ENCODE assay signal across 2 cellular contexts in genomic region chr6:16129623-16130243, GRCh38.
TF ChIP-seq lines count a peak whose summit lies in the region.

No MANE protein-coding gene starts in this region.

TF ChIP-seq in HEK293, 187 proteins besides CTCF, POLR2A, EP300 and RAD21:
- peak; percentile 85 for TF ChIP-seq ZIC2 (tag by site-specific recombination; IDR thresholded peaks at IDR 0.05)
- TF ChIP-seq ZNF624 (tag by site-specific recombination; IDR thresholded peaks at IDR 0.05), result no peak
- no peak for TF ChIP-seq ZNF112 (tag by site-specific recombination; IDR thresholded peaks at IDR 0.05)
- TF ChIP-seq, protein P1, sequence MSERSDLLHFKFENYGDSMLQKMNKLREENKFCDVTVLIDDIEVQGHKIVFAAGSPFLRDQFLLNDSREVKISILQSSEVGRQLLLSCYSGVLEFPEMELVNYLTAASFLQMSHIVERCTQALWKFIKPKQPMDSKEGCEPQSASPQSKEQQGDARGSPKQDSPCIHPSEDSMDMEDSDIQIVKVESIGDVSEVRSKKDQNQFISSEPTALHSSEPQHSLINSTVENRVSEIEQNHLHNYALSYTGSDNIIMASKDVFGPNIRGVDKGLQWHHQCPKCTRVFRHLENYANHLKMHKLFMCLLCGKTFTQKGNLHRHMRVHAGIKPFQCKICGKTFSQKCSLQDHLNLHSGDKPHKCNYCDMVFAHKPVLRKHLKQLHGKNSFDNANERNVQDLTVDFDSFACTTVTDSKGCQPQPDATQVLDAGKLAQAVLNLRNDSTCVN (tag by site-specific recombination; optimal IDR thresholded peaks at IDR 0.05), result peak; percentile 41
- TF ChIP-seq ZNF600 (tag by site-specific recombination; IDR thresholded peaks at IDR 0.05), result peak; percentile 49; the same call in 1 of the 2 replicates
- TF ChIP-seq, protein P2, sequence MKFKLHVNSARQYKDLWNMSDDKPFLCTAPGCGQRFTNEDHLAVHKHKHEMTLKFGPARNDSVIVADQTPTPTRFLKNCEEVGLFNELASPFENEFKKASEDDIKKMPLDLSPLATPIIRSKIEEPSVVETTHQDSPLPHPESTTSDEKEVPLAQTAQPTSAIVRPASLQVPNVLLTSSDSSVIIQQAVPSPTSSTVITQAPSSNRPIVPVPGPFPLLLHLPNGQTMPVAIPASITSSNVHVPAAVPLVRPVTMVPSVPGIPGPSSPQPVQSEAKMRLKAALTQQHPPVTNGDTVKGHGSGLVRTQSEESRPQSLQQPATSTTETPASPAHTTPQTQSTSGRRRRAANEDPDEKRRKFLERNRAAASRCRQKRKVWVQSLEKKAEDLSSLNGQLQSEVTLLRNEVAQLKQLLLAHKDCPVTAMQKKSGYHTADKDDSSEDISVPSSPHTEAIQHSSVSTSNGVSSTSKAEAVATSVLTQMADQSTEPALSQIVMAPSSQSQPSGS (tag by site-specific recombination; IDR thresholded peaks at IDR 0.05; ENCODE audit: low read depth), result no peak
- 0 out of 2 replicates have a peak, but pooled peaks have one; percentile 27 for TF ChIP-seq SCRT1 (tag by site-specific recombination; IDR thresholded peaks at IDR 0.05; ENCODE audit: borderline replicate concordance)
- TF ChIP-seq SCRT2 (tag by site-specific recombination; IDR thresholded peaks at IDR 0.05), result peak; percentile 87
- peak; percentile 89 for TF ChIP-seq HIC1 (tag by site-specific recombination; IDR thresholded peaks at IDR 0.05)
- TF ChIP-seq GLIS2 (tag by site-specific recombination; IDR thresholded peaks at IDR 0.05), result peak; percentile 75

TF ChIP-seq in GM12878, 131 proteins besides CTCF, POLR2A, EP300 and RAD21 (continued from another document):
- no peak for TF ChIP-seq ATF7 (IDR thresholded peaks at IDR 0.05; ENCODE audit: low read depth)
- 0 out of 2 replicates have a peak, but pooled peaks have one; percentile 7 for TF ChIP-seq RUNX3 (IDR thresholded peaks at IDR 0.05; ENCODE audit: low read length)
- TF ChIP-seq YBX1 (IDR thresholded peaks at IDR 0.05), result no peak
- no peak for TF ChIP-seq CEBPB (IDR thresholded peaks at IDR 0.05; ENCODE audit: borderline replicate concordance in 1 of 2, low read depth in 2 of 2, low read length in 2 of 2)
- TF ChIP-seq, protein P3, sequence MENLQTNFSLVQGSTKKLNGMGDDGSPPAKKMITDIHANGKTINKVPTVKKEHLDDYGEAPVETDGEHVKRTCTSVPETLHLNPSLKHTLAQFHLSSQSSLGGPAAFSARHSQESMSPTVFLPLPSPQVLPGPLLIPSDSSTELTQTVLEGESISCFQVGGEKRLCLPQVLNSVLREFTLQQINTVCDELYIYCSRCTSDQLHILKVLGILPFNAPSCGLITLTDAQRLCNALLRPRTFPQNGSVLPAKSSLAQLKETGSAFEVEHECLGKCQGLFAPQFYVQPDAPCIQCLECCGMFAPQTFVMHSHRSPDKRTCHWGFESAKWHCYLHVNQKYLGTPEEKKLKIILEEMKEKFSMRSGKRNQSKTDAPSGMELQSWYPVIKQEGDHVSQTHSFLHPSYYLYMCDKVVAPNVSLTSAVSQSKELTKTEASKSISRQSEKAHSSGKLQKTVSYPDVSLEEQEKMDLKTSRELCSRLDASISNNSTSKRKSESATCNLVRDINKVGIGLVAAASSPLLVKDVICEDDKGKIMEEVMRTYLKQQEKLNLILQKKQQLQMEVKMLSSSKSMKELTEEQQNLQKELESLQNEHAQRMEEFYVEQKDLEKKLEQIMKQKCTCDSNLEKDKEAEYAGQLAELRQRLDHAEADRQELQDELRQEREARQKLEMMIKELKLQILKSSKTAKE (IDR thresholded peaks at IDR 0.05; ENCODE audit: low read depth, poor library complexity, severe bottlenecking), result no peak
- no peak for TF ChIP-seq WRNIP1 (IDR thresholded peaks at IDR 0.05; ENCODE audit: borderline replicate concordance, low read depth, low read length)
- no peak for TF ChIP-seq SREBF2 (IDR thresholded peaks at IDR 0.05; ENCODE audit: low read length)
- peak; percentile 64; the same call in 1 of the 2 replicates for TF ChIP-seq MLLT1 (IDR thresholded peaks at IDR 0.05)
- 0 out of 2 replicates have a peak, but pooled peaks have one; percentile 3 for TF ChIP-seq DPF2 (IDR thresholded peaks at IDR 0.05)
- TF ChIP-seq BRCA1 (IDR thresholded peaks at IDR 0.05; ENCODE audit: low read depth, low read length), result no peak
- no peak for TF ChIP-seq SMAD5 (IDR thresholded peaks at IDR 0.05; ENCODE audit: low read depth)
- TF ChIP-seq BMI1 (IDR thresholded peaks at IDR 0.05; ENCODE audit: borderline replicate concordance), result no peak
- no peak for TF ChIP-seq CBX5 (IDR thresholded peaks at IDR 0.05; ENCODE audit: low read depth)
- TF ChIP-seq CREB1 (IDR thresholded peaks at IDR 0.05; ENCODE audit: low read depth), result no peak
- no peak for TF ChIP-seq NR2C1 (IDR thresholded peaks at IDR 0.05)
- TF ChIP-seq HDGF (IDR thresholded peaks at IDR 0.05), result no peak
- TF ChIP-seq, protein P4, sequence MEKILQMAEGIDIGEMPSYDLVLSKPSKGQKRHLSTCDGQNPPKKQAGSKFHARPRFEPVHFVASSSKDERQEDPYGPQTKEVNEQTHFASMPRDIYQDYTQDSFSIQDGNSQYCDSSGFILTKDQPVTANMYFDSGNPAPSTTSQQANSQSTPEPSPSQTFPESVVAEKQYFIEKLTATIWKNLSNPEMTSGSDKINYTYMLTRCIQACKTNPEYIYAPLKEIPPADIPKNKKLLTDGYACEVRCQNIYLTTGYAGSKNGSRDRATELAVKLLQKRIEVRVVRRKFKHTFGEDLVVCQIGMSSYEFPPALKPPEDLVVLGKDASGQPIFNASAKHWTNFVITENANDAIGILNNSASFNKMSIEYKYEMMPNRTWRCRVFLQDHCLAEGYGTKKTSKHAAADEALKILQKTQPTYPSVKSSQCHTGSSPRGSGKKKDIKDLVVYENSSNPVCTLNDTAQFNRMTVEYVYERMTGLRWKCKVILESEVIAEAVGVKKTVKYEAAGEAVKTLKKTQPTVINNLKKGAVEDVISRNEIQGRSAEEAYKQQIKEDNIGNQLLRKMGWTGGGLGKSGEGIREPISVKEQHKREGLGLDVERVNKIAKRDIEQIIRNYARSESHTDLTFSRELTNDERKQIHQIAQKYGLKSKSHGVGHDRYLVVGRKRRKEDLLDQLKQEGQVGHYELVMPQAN (conservative IDR thresholded peaks at IDR 0.05), result no peak
- TF ChIP-seq MEF2A (IDR thresholded peaks at IDR 0.05; ENCODE audit: insufficient read depth, low read depth, low read length), result no peak
- TF ChIP-seq ZNF24 (IDR thresholded peaks at IDR 0.05), result no peak
- TF ChIP-seq, protein P5, sequence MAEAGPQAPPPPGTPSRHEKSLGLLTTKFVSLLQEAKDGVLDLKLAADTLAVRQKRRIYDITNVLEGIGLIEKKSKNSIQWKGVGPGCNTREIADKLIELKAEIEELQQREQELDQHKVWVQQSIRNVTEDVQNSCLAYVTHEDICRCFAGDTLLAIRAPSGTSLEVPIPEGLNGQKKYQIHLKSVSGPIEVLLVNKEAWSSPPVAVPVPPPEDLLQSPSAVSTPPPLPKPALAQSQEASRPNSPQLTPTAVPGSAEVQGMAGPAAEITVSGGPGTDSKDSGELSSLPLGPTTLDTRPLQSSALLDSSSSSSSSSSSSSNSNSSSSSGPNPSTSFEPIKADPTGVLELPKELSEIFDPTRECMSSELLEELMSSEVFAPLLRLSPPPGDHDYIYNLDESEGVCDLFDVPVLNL (IDR thresholded peaks at IDR 0.05; ENCODE audit: low read depth, low read length), result no peak
- TF ChIP-seq MYB (IDR thresholded peaks at IDR 0.05; ENCODE audit: borderline replicate concordance, low read depth, low read length), result no peak
- no peak for TF ChIP-seq SMAD1 (IDR thresholded peaks at IDR 0.05; ENCODE audit: low read depth, partially characterized antibody)
- no peak for TF ChIP-seq GATAD2B (conservative IDR thresholded peaks at IDR 0.05; ENCODE audit: low read depth)
